Comparison of ENCODE assay signal across 26 cellular contexts in genomic region chr2:224334083-224334482, GRCh38.
"Had no signal": no experiment of that assay in that cellular context is flagged by ENCODE, and none has a peak within 500 bp of the region (broad histone marks: within the 10 kb centered on the region; RNA-seq: fewer than 3 reads in every experiment).

No MANE protein-coding gene starts in this region.

- H3K36me3 ChIP-seq: cardiac muscle cell, colonic mucosa, esophagus squamous epithelium had no signal

- H3K9me3 ChIP-seq: body of pancreas, colonic mucosa, esophagus squamous epithelium had no signal

- H3K27me3 ChIP-seq: body of pancreas, cardiac muscle cell, colonic mucosa, esophagus squamous epithelium had no signal

- H3K4me3 Mint-ChIP-seq: activated B cell treated with CpG ODN at 0.5 μM for 24 hours; activated CD8-positive, alpha-beta T cell treated with anti-CD3 and anti-CD28 coated beads for 36 hours; activated naive CD8-positive, alpha-beta T cell; activated T-cell treated with anti-CD3 and anti-CD28 coated beads, Interleukin-2, amount 50 U/mL, for 4 hours; activated T-helper 17 cell treated with anti-CD3 and anti-CD28 coated beads, Interleukin-2, amount 50 U/mL, for 72 hours had no signal

- H3K27ac ChIP-seq: body of pancreas, cardiac muscle cell, colonic mucosa, epithelial cell of prostate, esophagus squamous epithelium, VCaP had no signal

- H3K4me1 Mint-ChIP-seq: activated B cell treated with CpG ODN at 0.5 μM for 24 hours; activated T-helper 17 cell treated with anti-CD3 and anti-CD28 coated beads, Interleukin-2, amount 50 U/mL, for 72 hours had no signal

- DNase-seq: activated B cell treated with CpG ODN at 0.5 μM for 24 hours; activated CD4-positive, alpha-beta T cell treated with anti-CD3 and anti-CD28 coated beads for 48 hours; activated CD4-positive, alpha-beta T cell treated with anti-CD3 and anti-CD28 coated beads, Interleukin-2, amount 50 U/mL, for 1 hour; activated CD4-positive, alpha-beta T cell treated with anti-CD3 and anti-CD28 coated beads, Interleukin-2, amount 50 U/mL, for 48 hours; activated CD8-positive, alpha-beta memory T cell treated with anti-CD3 and anti-CD28 coated beads for 24 hours; activated CD8-positive, alpha-beta T cell treated with anti-CD3 and anti-CD28 coated beads for 36 hours; activated effector memory CD4-positive, alpha-beta T cell treated with Interleukin-2 at 50 U/mL for 16 hours; activated gamma-delta T cell treated with Interleukin-2 at 50 U/mL for 16 hours; activated naive CD4-positive, alpha-beta T cell treated with anti-CD3 and anti-CD28 coated beads, Interleukin-2, amount 50 U/mL, for 16 hours; activated naive CD4-positive, alpha-beta T cell treated with Interleukin-2 at 50 U/mL for 16 hours; activated T-cell treated with anti-CD3 and anti-CD28 coated beads, Interleukin-2, amount 50 U/mL, for 4 hours; amygdala; aorta; body of pancreas; central memory CD4-positive, alpha-beta T cell; cerebellar nuclear complex; colonic mucosa; effector CD8-positive, alpha-beta T cell; esophagus squamous epithelium; T-helper 2 cell had no signal

- H3K27ac Mint-ChIP-seq: activated B cell treated with CpG ODN at 0.5 μM for 24 hours; activated CD8-positive, alpha-beta T cell treated with anti-CD3 and anti-CD28 coated beads for 36 hours; activated naive CD8-positive, alpha-beta T cell; activated T-helper 17 cell treated with anti-CD3 and anti-CD28 coated beads, Interleukin-2, amount 50 U/mL, for 72 hours had no signal

- ATAC-seq: activated CD4-positive, CD25-positive, alpha-beta regulatory T cell treated with anti-CD3 and anti-CD28 coated beads, Interleukin-2, amount 50 U/mL, for 24 hours; activated CD8-positive, alpha-beta T cell treated with anti-CD3 and anti-CD28 coated beads for 36 hours; activated T-cell treated with anti-CD3 and anti-CD28 coated beads, Interleukin-2, amount 50 U/mL, for 4 hours; activated T-helper 17 cell treated with anti-CD3 and anti-CD28 coated beads, Interleukin-2, amount 50 U/mL, for 72 hours; body of pancreas had no signal

- H3K36me3 Mint-ChIP-seq: activated naive CD8-positive, alpha-beta T cell had no signal

- H3K9me3 Mint-ChIP-seq: activated B cell treated with CpG ODN at 0.5 μM for 24 hours; activated CD8-positive, alpha-beta T cell treated with anti-CD3 and anti-CD28 coated beads for 36 hours; activated T-cell treated with anti-CD3 and anti-CD28 coated beads, Interleukin-2, amount 50 U/mL, for 4 hours; activated T-helper 17 cell treated with anti-CD3 and anti-CD28 coated beads, Interleukin-2, amount 50 U/mL, for 72 hours had no signal

- H3K4me1 ChIP-seq: body of pancreas, colonic mucosa, esophagus squamous epithelium had no signal

- H3K4me3 ChIP-seq: body of pancreas, cardiac muscle cell, colonic mucosa, esophagus squamous epithelium had no signal
